1 cellular context compared by ENCODE assay signal in genomic region chr20:32277361-32278198, GRCh38.
TF ChIP-seq lines count a peak whose summit lies in the region.

Gene KIF3B (plus strand): TSS chr20:32277651. CDS start chr20:32309778, 32,127 bp downstream.

TF ChIP-seq in K562, 482 proteins besides CTCF, POLR2A, EP300 and RAD21 (continued from another document and continues in another):
- TF ChIP-seq, protein P1, sequence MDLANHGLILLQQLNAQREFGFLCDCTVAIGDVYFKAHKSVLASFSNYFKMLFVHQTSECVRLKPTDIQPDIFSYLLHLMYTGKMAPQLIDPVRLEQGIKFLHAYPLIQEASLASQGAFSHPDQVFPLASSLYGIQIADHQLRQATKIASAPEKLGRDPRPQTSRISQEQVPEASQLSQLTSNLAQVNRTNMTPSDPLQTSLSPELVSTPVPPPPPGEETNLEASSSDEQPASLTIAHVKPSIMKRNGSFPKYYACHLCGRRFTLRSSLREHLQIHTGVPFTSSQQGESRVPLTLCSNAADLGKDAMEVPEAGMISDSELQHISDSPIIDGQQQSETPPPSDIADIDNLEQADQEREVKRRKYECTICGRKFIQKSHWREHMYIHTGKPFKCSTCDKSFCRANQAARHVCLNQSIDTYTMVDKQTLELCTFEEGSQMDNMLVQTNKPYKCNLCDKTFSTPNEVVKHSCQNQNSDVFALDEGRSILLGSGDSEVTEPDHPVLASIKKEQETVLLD (IDR thresholded peaks at IDR 0.05), result no peak
- TF ChIP-seq DPF2 (IDR thresholded peaks at IDR 0.05) (0 out of 2 replicates have a peak, but pooled peaks have one; percentile 6), MTA3 (IDR thresholded peaks at IDR 0.05; ENCODE audit: borderline replicate concordance) (no peak), SRF (CRISPR knock-in tag; IDR thresholded peaks at IDR 0.05) (0 out of 4 replicates have a peak, but pooled peaks of 1 of the 2 experiments have one; percentile 12), MAZ (CRISPR knock-in tag; conservative IDR thresholded peaks at IDR 0.05 in 1 of 2, IDR thresholded peaks at IDR 0.05 in 1 of 2) (peak; percentile 57 to 85; a peak in 3 of 4 replicates), PATZ1 (CRISPR knock-in tag; IDR thresholded peaks at IDR 0.05; ENCODE audit: borderline replicate concordance) (peak; percentile 53; the same call in 1 of the 2 replicates), KHSRP (IDR thresholded peaks at IDR 0.05) (no peak), RBM22 (IDR thresholded peaks at IDR 0.05; ENCODE audit: low read depth, low read length, poor library complexity, severe bottlenecking) (peak; percentile 26), CSDE1 (IDR thresholded peaks at IDR 0.05) (peak in 1 of 2 experiments; percentile 70; a peak in 1 of 4 replicates), ELF1 (tag; IDR thresholded peaks at IDR 0.05) (peak; percentile 98), TRIM28 (IDR thresholded peaks at IDR 0.05) (no peak), RFX1 (IDR thresholded peaks at IDR 0.05) (peak; percentile 98), MNT (conservative IDR thresholded peaks at IDR 0.05) (peak in 1 of 2 experiments; percentile 53; a peak in 1 of 4 replicates), CXXC5 (CRISPR knock-in tag; IDR thresholded peaks at IDR 0.05) (peak; percentile 84), CREM (IDR thresholded peaks at IDR 0.05; ENCODE audit: low read depth) (peak; percentile 79), SPI1 (IDR thresholded peaks at IDR 0.05; ENCODE audit: borderline replicate concordance, low read depth, low read length) (peak; percentile 100), TFAP4 (CRISPR knock-in tag; IDR thresholded peaks at IDR 0.05; ENCODE audit: borderline replicate concordance) (peak; percentile 62; the same call in 1 of the 2 replicates), RBFOX2 (IDR thresholded peaks at IDR 0.05; ENCODE audit: low read depth, low read length) (peak; percentile 67), ZNF347 (CRISPR knock-in tag; IDR thresholded peaks at IDR 0.05; ENCODE audit: low read depth) (no peak), HDAC1 (IDR thresholded peaks at IDR 0.05) (peak in 1 of 2 experiments; percentile 63; a peak in 1 of 4 replicates), FOXP4 (CRISPR knock-in tag; IDR thresholded peaks at IDR 0.05; ENCODE audit: borderline replicate concordance) (no peak), PPARD (CRISPR knock-in tag; IDR thresholded peaks at IDR 0.05) (no peak), SIN3B (IDR thresholded peaks at IDR 0.05; ENCODE audit: low read depth) (0 out of 2 replicates have a peak, but pooled peaks have one; percentile 41), GATAD2A (IDR thresholded peaks at IDR 0.05) (no peak), JUND (IDR thresholded peaks at IDR 0.05; ENCODE audit: borderline replicate concordance, low read depth, low read length) (peak; percentile 70; the same call in 1 of the 2 replicates), JUND (tag; IDR thresholded peaks at IDR 0.05; ENCODE audit: borderline replicate concordance, low read depth, low read length) (no peak; the same call in 2 of the 3 replicates), CBFB (CRISPR knock-in tag; IDR thresholded peaks at IDR 0.05) (no peak), SMAD4 (CRISPR knock-in tag; conservative IDR thresholded peaks at IDR 0.05) (peak; percentile 41; the same call in 1 of the 2 replicates), GABPA (tag; conservative IDR thresholded peaks at IDR 0.05; ENCODE audit: low read depth) (peak; percentile 94), NFATC3 (IDR thresholded peaks at IDR 0.05) (no peak), ETS2 (tag; IDR thresholded peaks at IDR 0.05; ENCODE audit: borderline replicate concordance, poor library complexity, severe bottlenecking) (peak; percentile 50), STAT5B (CRISPR knock-in tag; IDR thresholded peaks at IDR 0.05) (no peak), ETV1 (tag; conservative IDR thresholded peaks at IDR 0.05; ENCODE audit: low read depth) (peak; percentile 65), XRCC3 (IDR thresholded peaks at IDR 0.05) (no peak), POLR2G (IDR thresholded peaks at IDR 0.05; ENCODE audit: low read depth, low read length) (peak; percentile 72), KDM4B (IDR thresholded peaks at IDR 0.05; ENCODE audit: borderline replicate concordance in 2 of 2, low read depth in 1 of 2) (peak in 1 of 2 experiments; percentile 60; a peak in 1 of 4 replicates), HCFC1 (IDR thresholded peaks at IDR 0.05; ENCODE audit: low read depth, low read length) (peak; percentile 79), ZNF551 (CRISPR knock-in tag; IDR thresholded peaks at IDR 0.05) (no peak), ATF1 (CRISPR knock-in tag; IDR thresholded peaks at IDR 0.05) (no peak), ATF1 (tag; IDR thresholded peaks at IDR 0.05) (peak; percentile 63), CTBP1 (IDR thresholded peaks at IDR 0.05; ENCODE audit: borderline replicate concordance) (peak; percentile 80; the same call in 1 of the 2 replicates), BCOR (IDR thresholded peaks at IDR 0.05) (peak; percentile 69), E4F1 (CRISPR knock-in tag; IDR thresholded peaks at IDR 0.05; ENCODE audit: borderline replicate concordance) (0 out of 2 replicates have a peak, but pooled peaks have one; percentile 37), EP400 (IDR thresholded peaks at IDR 0.05) (no peak), ZNF140 (CRISPR knock-in tag; IDR thresholded peaks at IDR 0.05) (no peak), CC2D1A (IDR thresholded peaks at IDR 0.05) (no peak), RCOR1 (IDR thresholded peaks at IDR 0.05; ENCODE audit: borderline replicate concordance in 1 of 2, low read depth in 2 of 2, low read length in 2 of 2) (peak in 1 of 2 experiments; percentile 65; a peak in 2 of 4 replicates), FOXJ2 (tag; IDR thresholded peaks at IDR 0.05) (peak; percentile 51; the same call in 1 of the 2 replicates), CEBPB (tag; IDR thresholded peaks at IDR 0.05) (no peak), ETV6 (IDR thresholded peaks at IDR 0.05; ENCODE audit: borderline replicate concordance in 1 of 2, low read depth in 2 of 2, low read length in 1 of 2) (peak; percentile 66 to 80; a peak in 2 of 4 replicates), ETV6 (CRISPR knock-in tag; IDR thresholded peaks at IDR 0.05; ENCODE audit: borderline replicate concordance) (no peak)
- TF ChIP-seq, protein P2, sequence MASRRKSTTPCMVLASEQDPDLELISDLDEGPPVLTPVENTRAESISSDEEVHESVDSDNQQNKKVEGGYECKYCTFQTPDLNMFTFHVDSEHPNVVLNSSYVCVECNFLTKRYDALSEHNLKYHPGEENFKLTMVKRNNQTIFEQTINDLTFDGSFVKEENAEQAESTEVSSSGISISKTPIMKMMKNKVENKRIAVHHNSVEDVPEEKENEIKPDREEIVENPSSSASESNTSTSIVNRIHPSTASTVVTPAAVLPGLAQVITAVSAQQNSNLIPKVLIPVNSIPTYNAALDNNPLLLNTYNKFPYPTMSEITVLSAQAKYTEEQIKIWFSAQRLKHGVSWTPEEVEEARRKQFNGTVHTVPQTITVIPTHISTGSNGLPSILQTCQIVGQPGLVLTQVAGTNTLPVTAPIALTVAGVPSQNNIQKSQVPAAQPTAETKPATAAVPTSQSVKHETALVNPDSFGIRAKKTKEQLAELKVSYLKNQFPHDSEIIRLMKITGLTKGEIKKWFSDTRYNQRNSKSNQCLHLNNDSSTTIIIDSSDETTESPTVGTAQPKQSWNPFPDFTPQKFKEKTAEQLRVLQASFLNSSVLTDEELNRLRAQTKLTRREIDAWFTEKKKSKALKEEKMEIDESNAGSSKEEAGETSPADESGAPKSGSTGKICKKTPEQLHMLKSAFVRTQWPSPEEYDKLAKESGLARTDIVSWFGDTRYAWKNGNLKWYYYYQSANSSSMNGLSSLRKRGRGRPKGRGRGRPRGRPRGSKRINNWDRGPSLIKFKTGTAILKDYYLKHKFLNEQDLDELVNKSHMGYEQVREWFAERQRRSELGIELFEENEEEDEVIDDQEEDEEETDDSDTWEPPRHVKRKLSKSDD (conservative IDR thresholded peaks at IDR 0.05; ENCODE audit: low read length), result 0 out of 2 replicates have a peak, but pooled peaks have one; percentile 59
- TF ChIP-seq, protein P3, sequence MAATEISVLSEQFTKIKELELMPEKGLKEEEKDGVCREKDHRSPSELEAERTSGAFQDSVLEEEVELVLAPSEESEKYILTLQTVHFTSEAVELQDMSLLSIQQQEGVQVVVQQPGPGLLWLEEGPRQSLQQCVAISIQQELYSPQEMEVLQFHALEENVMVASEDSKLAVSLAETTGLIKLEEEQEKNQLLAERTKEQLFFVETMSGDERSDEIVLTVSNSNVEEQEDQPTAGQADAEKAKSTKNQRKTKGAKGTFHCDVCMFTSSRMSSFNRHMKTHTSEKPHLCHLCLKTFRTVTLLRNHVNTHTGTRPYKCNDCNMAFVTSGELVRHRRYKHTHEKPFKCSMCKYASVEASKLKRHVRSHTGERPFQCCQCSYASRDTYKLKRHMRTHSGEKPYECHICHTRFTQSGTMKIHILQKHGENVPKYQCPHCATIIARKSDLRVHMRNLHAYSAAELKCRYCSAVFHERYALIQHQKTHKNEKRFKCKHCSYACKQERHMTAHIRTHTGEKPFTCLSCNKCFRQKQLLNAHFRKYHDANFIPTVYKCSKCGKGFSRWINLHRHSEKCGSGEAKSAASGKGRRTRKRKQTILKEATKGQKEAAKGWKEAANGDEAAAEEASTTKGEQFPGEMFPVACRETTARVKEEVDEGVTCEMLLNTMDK (IDR thresholded peaks at IDR 0.05; ENCODE audit: borderline replicate concordance, insufficient read depth, low read depth, low read length, poor library complexity, severe bottlenecking), result no peak
- TF ChIP-seq, protein P4, sequence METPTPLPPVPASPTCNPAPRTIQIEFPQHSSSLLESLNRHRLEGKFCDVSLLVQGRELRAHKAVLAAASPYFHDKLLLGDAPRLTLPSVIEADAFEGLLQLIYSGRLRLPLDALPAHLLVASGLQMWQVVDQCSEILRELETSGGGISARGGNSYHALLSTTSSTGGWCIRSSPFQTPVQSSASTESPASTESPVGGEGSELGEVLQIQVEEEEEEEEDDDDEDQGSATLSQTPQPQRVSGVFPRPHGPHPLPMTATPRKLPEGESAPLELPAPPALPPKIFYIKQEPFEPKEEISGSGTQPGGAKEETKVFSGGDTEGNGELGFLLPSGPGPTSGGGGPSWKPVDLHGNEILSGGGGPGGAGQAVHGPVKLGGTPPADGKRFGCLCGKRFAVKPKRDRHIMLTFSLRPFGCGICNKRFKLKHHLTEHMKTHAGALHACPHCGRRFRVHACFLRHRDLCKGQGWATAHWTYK (CRISPR knock-in tag; IDR thresholded peaks at IDR 0.05), result no peak
